ENCODE assay signal across 10 cellular contexts in the genomic region with DNA sequence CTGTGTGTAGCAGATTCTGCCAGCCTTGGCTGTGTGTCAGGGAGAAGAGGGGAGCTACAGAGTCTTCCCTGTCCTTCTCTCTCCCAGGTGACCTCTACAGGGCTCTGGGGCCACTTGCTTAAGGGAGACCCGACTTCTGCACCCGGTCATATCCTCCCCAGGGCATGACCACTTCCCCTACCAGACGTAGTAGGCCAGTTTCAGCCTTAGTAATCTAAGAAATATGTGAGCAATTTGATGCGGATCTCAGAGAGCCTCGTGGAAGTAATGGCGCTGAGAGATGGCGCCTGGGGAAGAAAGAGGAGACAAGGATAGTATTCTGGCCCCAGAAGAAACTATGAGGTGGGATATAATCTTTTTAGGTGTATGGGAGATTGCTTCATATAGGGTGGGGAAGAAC. TPM values are rescaled to one million over a fixed set of nuclear protein-coding genes. Genes with fewer than 3 reads are reported as not detected.
DNase-seq lines count a peak whose midpoint lies in the region; ATAC-seq and TF ChIP-seq lines count a peak whose summit lies in the region.
"Had no signal": no experiment of that assay in that cellular context is flagged by ENCODE, and none has a peak within 500 bp of the region (broad histone marks: within the 10 kb centered on the region; RNA-seq: fewer than 3 reads in every experiment).

No MANE protein-coding gene starts in this region.

- H3K4me3 ChIP-seq in GM12865 (ENCODE audit: low read depth, low read length) (no peak overlapping the region), fibroblast of the aortic adventitia (ENCODE audit: low read depth, low read length) (no peak overlapping the region), skin epidermis (no peak overlapping the region)
- H3K4me3 ChIP-seq: mucosa of descending colon had no signal

- no peaks in the 10 kb centered on the region for H3K9me3 Mint-ChIP-seq in WTC11
- H3K9me3 Mint-ChIP-seq: activated naive CD4-positive, alpha-beta T cell treated with anti-CD3 and anti-CD28 coated beads, Interleukin-2, amount 50 U/mL, for 24 hours had no signal

- H3K27me3 Mint-ChIP-seq in WTC11 (ENCODE audit: low read depth), result peaks cover 68% of the 10 kb centered on the region
- H3K27me3 Mint-ChIP-seq: activated naive CD4-positive, alpha-beta T cell treated with anti-CD3 and anti-CD28 coated beads, Interleukin-2, amount 50 U/mL, for 24 hours had no signal

- no peak overlapping the region for H3K4me3 Mint-ChIP-seq in WTC11
- H3K4me3 Mint-ChIP-seq: activated naive CD4-positive, alpha-beta T cell treated with anti-CD3 and anti-CD28 coated beads, Interleukin-2, amount 50 U/mL, for 24 hours had no signal

- DNase-seq in GM12865 (ENCODE audit: low read depth) (peak; percentile 29), fibroblast of the aortic adventitia (ENCODE audit: low read depth) (peak; percentile 85), WTC11 (ENCODE audit: low spot score) (no peak), NCI-H1105 (lab: John Stamatoyannopoulos, UW) (no peak)
- DNase-seq in activated naive CD4-positive, alpha-beta T cell treated with Interleukin-2 at 50 U/mL for 16 hours, result no peak

- H3K4me1 Mint-ChIP-seq in WTC11, result peaks cover 8% of the 10 kb centered on the region
- H3K4me1 Mint-ChIP-seq: activated naive CD4-positive, alpha-beta T cell treated with anti-CD3 and anti-CD28 coated beads, Interleukin-2, amount 50 U/mL, for 24 hours had no signal

- H3K27ac Mint-ChIP-seq in WTC11, result no peak overlapping the region
- H3K27ac Mint-ChIP-seq: activated naive CD4-positive, alpha-beta T cell treated with anti-CD3 and anti-CD28 coated beads, Interleukin-2, amount 50 U/mL, for 24 hours had no signal

- CTCF ChIA-PET in WTC11 (lab: Charles Lee), result interaction anchor here (1.5 to 2.0 kb wide), 7 partner anchors 17 to 72 kb away, joined by 5 to 9 read pairs (median 6); no protein-coding TSS in a partner anchor

- ATAC-seq in SK-N-SH treated with all-trans-retinoic acid at 6 μM for 48 hours (peak; percentile 75), WTC11 (no peak), GM21576 (IDR thresholded peaks at IDR 0.05; ENCODE audit: unreplicated experiment) (no peak)

- peak overlapping the region in 14 of 21 experiments; percentile 25 to 97 (median 66) for H3K27ac ChIP-seq in skin epidermis

- POLR2A ChIA-PET in WTC11 (lab: Charles Lee), result interaction anchor here (0.5 kb wide), 1 partner anchor 43 kb away, joined by 3 read pairs; no protein-coding TSS in a partner anchor

- TF ChIP-seq CTCF in GM12865 (IDR thresholded peaks at IDR 0.05; ENCODE audit: insufficient read depth, low read depth, low read length, missing control alignments), result no peak
- TF ChIP-seq CTCF in fibroblast of the aortic adventitia (IDR thresholded peaks at IDR 0.05; ENCODE audit: insufficient read depth, low read length), result no peak
- TF ChIP-seq CTCF in WTC11 (IDR thresholded peaks at IDR 0.05), result no peak

- H3K36me3 Mint-ChIP-seq in WTC11, result no peaks in the 10 kb centered on the region
- H3K36me3 Mint-ChIP-seq: activated naive CD4-positive, alpha-beta T cell treated with anti-CD3 and anti-CD28 coated beads, Interleukin-2, amount 50 U/mL, for 24 hours had no signal

TF ChIP-seq in SK-N-SH treated with all-trans-retinoic acid at 6 μM for 48 hours, 23 proteins besides CTCF, POLR2A, EP300 and RAD21:
- TF ChIP-seq SNAI2 (CRISPR knock-in tag; IDR thresholded peaks at IDR 0.05) (0 out of 2 replicates have a peak, but pooled peaks have one; percentile 19), ISL1 (CRISPR knock-in tag; IDR thresholded peaks at IDR 0.05) (peak; percentile 18; the same call in 1 of the 2 replicates), RARB (CRISPR knock-in tag; IDR thresholded peaks at IDR 0.05) (no peak), CSDC2 (CRISPR knock-in tag; IDR thresholded peaks at IDR 0.05) (peak; percentile 70; the same call in 1 of the 2 replicates)
- TF ChIP-seq, protein P1, sequence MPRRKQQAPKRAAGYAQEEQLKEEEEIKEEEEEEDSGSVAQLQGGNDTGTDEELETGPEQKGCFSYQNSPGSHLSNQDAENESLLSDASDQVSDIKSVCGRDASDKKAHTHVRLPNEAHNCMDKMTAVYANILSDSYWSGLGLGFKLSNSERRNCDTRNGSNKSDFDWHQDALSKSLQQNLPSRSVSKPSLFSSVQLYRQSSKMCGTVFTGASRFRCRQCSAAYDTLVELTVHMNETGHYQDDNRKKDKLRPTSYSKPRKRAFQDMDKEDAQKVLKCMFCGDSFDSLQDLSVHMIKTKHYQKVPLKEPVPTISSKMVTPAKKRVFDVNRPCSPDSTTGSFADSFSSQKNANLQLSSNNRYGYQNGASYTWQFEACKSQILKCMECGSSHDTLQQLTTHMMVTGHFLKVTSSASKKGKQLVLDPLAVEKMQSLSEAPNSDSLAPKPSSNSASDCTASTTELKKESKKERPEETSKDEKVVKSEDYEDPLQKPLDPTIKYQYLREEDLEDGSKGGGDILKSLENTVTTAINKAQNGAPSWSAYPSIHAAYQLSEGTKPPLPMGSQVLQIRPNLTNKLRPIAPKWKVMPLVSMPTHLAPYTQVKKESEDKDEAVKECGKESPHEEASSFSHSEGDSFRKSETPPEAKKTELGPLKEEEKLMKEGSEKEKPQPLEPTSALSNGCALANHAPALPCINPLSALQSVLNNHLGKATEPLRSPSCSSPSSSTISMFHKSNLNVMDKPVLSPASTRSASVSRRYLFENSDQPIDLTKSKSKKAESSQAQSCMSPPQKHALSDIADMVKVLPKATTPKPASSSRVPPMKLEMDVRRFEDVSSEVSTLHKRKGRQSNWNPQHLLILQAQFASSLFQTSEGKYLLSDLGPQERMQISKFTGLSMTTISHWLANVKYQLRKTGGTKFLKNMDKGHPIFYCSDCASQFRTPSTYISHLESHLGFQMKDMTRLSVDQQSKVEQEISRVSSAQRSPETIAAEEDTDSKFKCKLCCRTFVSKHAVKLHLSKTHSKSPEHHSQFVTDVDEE (CRISPR knock-in tag; IDR thresholded peaks at IDR 0.05), result no peak
TF ChIP-seq in SK-N-SH treated with all-trans-retinoic acid at 6 μM for 48 hours: peak in this region for 3.

TF ChIP-seq in WTC11, 78 proteins besides CTCF, POLR2A, EP300 and RAD21:
- TF ChIP-seq, protein P2, sequence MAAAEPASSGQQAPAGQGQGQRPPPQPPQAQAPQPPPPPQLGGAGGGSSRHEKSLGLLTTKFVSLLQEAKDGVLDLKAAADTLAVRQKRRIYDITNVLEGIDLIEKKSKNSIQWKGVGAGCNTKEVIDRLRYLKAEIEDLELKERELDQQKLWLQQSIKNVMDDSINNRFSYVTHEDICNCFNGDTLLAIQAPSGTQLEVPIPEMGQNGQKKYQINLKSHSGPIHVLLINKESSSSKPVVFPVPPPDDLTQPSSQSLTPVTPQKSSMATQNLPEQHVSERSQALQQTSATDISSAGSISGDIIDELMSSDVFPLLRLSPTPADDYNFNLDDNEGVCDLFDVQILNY (CRISPR knock-in tag; IDR thresholded peaks at IDR 0.05), result no peak
- TF ChIP-seq GABPB1 (CRISPR knock-in tag; IDR thresholded peaks at IDR 0.05), result no peak
- TF ChIP-seq NFE2L1 (CRISPR knock-in tag; IDR thresholded peaks at IDR 0.05), result no peak
- TF ChIP-seq, protein P3, sequence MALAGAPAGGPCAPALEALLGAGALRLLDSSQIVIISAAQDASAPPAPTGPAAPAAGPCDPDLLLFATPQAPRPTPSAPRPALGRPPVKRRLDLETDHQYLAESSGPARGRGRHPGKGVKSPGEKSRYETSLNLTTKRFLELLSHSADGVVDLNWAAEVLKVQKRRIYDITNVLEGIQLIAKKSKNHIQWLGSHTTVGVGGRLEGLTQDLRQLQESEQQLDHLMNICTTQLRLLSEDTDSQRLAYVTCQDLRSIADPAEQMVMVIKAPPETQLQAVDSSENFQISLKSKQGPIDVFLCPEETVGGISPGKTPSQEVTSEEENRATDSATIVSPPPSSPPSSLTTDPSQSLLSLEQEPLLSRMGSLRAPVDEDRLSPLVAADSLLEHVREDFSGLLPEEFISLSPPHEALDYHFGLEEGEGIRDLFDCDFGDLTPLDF (CRISPR knock-in tag; IDR thresholded peaks at IDR 0.05), result no peak
- TF ChIP-seq, protein P4, sequence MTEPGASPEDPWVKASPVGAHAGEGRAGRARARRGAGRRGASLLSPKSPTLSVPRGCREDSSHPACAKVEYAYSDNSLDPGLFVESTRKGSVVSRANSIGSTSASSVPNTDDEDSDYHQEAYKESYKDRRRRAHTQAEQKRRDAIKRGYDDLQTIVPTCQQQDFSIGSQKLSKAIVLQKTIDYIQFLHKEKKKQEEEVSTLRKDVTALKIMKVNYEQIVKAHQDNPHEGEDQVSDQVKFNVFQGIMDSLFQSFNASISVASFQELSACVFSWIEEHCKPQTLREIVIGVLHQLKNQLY (CRISPR knock-in tag; IDR thresholded peaks at IDR 0.05), result no peak
- TF ChIP-seq ZNF138 (CRISPR knock-in tag; conservative IDR thresholded peaks at IDR 0.05), result no peak
- no peak for TF ChIP-seq RORB (CRISPR knock-in tag; IDR thresholded peaks at IDR 0.05)

RNA-seq across cellular contexts. Expression of a gene that starts 41.9 kb away (rescaled TPM):
- total RNA-seq in fibroblast of the aortic adventitia (ENCODE audit: low replicate concordance) (68.0 and 160 TPM in 2 replicates), WTC11 (2021) (0.44 to 1.5 TPM (median 1.4 TPM) in 3 replicates)

Comparison
In these comparisons a context has a peak if more than half of its experiments do, and no peak if none do; other contexts are left out.
1. DNase-seq: peak in GM12865 (single experiment) and fibroblast of the aortic adventitia (single experiment); none in WTC11 (single experiment), NCI-H1105 (single experiment) and activated naive CD4-positive, alpha-beta T cell treated with Interleukin-2 at 50 U/mL for 16 hours (single experiment).
2. RNA of a gene that starts 41.9 kb away (total RNA-seq): 68.0 to 160 TPM in fibroblast of the aortic adventitia; 0.44 to 1.5 TPM in WTC11; every median in the first group is over 10 times any median in the second.